18 cellular contexts compared by ENCODE assay signal in genomic region chr12:57584050-57584449, GRCh38. TPM values are rescaled to one million over a fixed set of nuclear protein-coding genes. Genes with fewer than 3 reads are reported as not detected.
"Had no signal": no experiment of that assay in that cellular context is flagged by ENCODE, and none has a peak within 500 bp of the region (broad histone marks: within the 10 kb centered on the region; RNA-seq: fewer than 3 reads in every experiment).

No MANE protein-coding gene starts in this region.

- H3K4me3 Mint-ChIP-seq: activated B cell treated with CpG ODN at 0.5 μM for 24 hours; activated CD4-positive, alpha-beta memory T cell treated with anti-CD3 and anti-CD28 coated beads for 36 hours; activated CD4-positive, alpha-beta T cell treated with anti-CD3 and anti-CD28 coated beads, Interleukin-2, amount 10 ng/mL, durations not matched to agents 24 days and 14 days; activated CD8-positive, alpha-beta T cell treated with anti-CD3 and anti-CD28 coated beads for 36 hours; activated naive CD4-positive, alpha-beta T cell treated with anti-CD3 and anti-CD28 coated beads for 36 hours; activated naive CD8-positive, alpha-beta T cell treated with anti-CD3 and anti-CD28 coated beads for 36 hours; activated T-cell treated with anti-CD3 and anti-CD28 coated beads, Interleukin-2, amount 50 U/mL, for 4 hours; activated T-cell treated with anti-CD3 and anti-CD28 coated beads, Interleukin-2, amount 50 U/mL, for 72 hours; activated T-helper 1 cell treated with anti-CD3 and anti-CD28 coated beads, Interleukin-12 subunit alpha, Interleukin-12 subunit beta, Interleukin-2, Interleukin-4 antibody, amounts not matched to agents 30 ng/mL and 10 ng/mL and 1 ng/mL, durations not matched to agents 14 hours and 24 hours and 36 hours; activated T-helper 17 cell treated with anti-CD3 and anti-CD28 coated beads, Interleukin-2, amount 50 U/mL, for 72 hours; T-helper 1 cell treated with Interleukin-12 subunit alpha and Interleukin-12 subunit beta and Interleukin-4 antibody, amounts not matched to agents 30 μg/mL and 1 μg/mL, for 36 hours; T-helper 2 cell treated with Interferon-gamma antibody and Interleukin-4, amounts not matched to agents 5 μg/mL and 100 μg/mL, for 36 hours had no signal

- H3K27me3 ChIP-seq: body of pancreas, breast epithelium had no signal

- DNase-seq: activated B cell treated with CpG ODN at 0.5 μM for 24 hours had no signal

- H3K36me3 ChIP-seq: adrenal gland, brain microvascular endothelial cell, breast epithelium had no signal

- H3K9me3 Mint-ChIP-seq: activated B cell treated with CpG ODN at 0.5 μM for 24 hours; activated CD4-positive, alpha-beta memory T cell treated with anti-CD3 and anti-CD28 coated beads for 36 hours; activated CD4-positive, alpha-beta T cell treated with anti-CD3 and anti-CD28 coated beads, Interleukin-2, amount 10 ng/mL, durations not matched to agents 24 days and 14 days; activated CD8-positive, alpha-beta T cell treated with anti-CD3 and anti-CD28 coated beads for 36 hours; activated naive CD4-positive, alpha-beta T cell treated with anti-CD3 and anti-CD28 coated beads for 36 hours; activated naive CD4-positive, alpha-beta T cell treated with anti-CD3 and anti-CD28 coated beads, Interleukin-2, amount 50 U/mL, for 72 hours; activated naive CD8-positive, alpha-beta T cell treated with anti-CD3 and anti-CD28 coated beads for 36 hours; activated T-cell treated with anti-CD3 and anti-CD28 coated beads, Interleukin-2, amount 50 U/mL, for 4 hours; activated T-cell treated with anti-CD3 and anti-CD28 coated beads, Interleukin-2, amount 50 U/mL, for 72 hours; activated T-helper 1 cell treated with anti-CD3 and anti-CD28 coated beads, Interleukin-12 subunit alpha, Interleukin-12 subunit beta, Interleukin-2, Interleukin-4 antibody, amounts not matched to agents 30 ng/mL and 10 ng/mL and 1 ng/mL, durations not matched to agents 14 hours and 24 hours and 36 hours; activated T-helper 17 cell treated with anti-CD3 and anti-CD28 coated beads, Interleukin-2, amount 50 U/mL, for 72 hours; T-helper 1 cell treated with Interleukin-12 subunit alpha and Interleukin-12 subunit beta and Interleukin-4 antibody, amounts not matched to agents 30 μg/mL and 1 μg/mL, for 36 hours; T-helper 2 cell treated with Interferon-gamma antibody and Interleukin-4, amounts not matched to agents 5 μg/mL and 100 μg/mL, for 36 hours had no signal

- H3K27ac Mint-ChIP-seq: activated B cell treated with CpG ODN at 0.5 μM for 24 hours; activated CD4-positive, alpha-beta memory T cell treated with anti-CD3 and anti-CD28 coated beads for 36 hours; activated CD4-positive, alpha-beta T cell treated with anti-CD3 and anti-CD28 coated beads, Interleukin-2, amount 10 ng/mL, durations not matched to agents 24 days and 14 days; activated CD8-positive, alpha-beta T cell treated with anti-CD3 and anti-CD28 coated beads for 36 hours; activated naive CD4-positive, alpha-beta T cell treated with anti-CD3 and anti-CD28 coated beads for 36 hours; activated naive CD4-positive, alpha-beta T cell treated with anti-CD3 and anti-CD28 coated beads, Interleukin-2, amount 50 U/mL, for 72 hours; activated naive CD8-positive, alpha-beta T cell treated with anti-CD3 and anti-CD28 coated beads for 36 hours; activated T-cell treated with anti-CD3 and anti-CD28 coated beads, Interleukin-2, amount 50 U/mL, for 72 hours; activated T-helper 1 cell treated with anti-CD3 and anti-CD28 coated beads, Interleukin-12 subunit alpha, Interleukin-12 subunit beta, Interleukin-2, Interleukin-4 antibody, amounts not matched to agents 30 ng/mL and 10 ng/mL and 1 ng/mL, durations not matched to agents 14 hours and 24 hours and 36 hours; activated T-helper 17 cell treated with anti-CD3 and anti-CD28 coated beads, Interleukin-2, amount 50 U/mL, for 72 hours; T-helper 1 cell treated with Interleukin-12 subunit alpha and Interleukin-12 subunit beta and Interleukin-4 antibody, amounts not matched to agents 30 μg/mL and 1 μg/mL, for 36 hours; T-helper 2 cell treated with Interferon-gamma antibody and Interleukin-4, amounts not matched to agents 5 μg/mL and 100 μg/mL, for 36 hours had no signal

- H3K4me1 ChIP-seq: adrenal gland, body of pancreas, breast epithelium had no signal

- H3K4me3 ChIP-seq: adrenal gland, body of pancreas, breast epithelium had no signal

- H3K9me3 ChIP-seq: adrenal gland, body of pancreas, breast epithelium had no signal

- H3K27ac ChIP-seq: adrenal gland, body of pancreas, brain microvascular endothelial cell, breast epithelium, VCaP had no signal

- H3K36me3 Mint-ChIP-seq: activated CD4-positive, alpha-beta memory T cell treated with anti-CD3 and anti-CD28 coated beads for 36 hours; activated naive CD4-positive, alpha-beta T cell treated with anti-CD3 and anti-CD28 coated beads, Interleukin-2, amount 50 U/mL, for 72 hours; activated naive CD8-positive, alpha-beta T cell treated with anti-CD3 and anti-CD28 coated beads for 36 hours had no signal

- H3K27me3 Mint-ChIP-seq: activated CD8-positive, alpha-beta T cell treated with anti-CD3 and anti-CD28 coated beads for 36 hours had no signal

RNA-seq across cellular contexts. Expression of gene ARHGEF25, which starts 27.2 kb away (rescaled TPM):
- total RNA-seq: activated B cell treated with CpG ODN at 0.5 μM for 24 hours had no signal
